ENCODE assay signal across 9 cellular contexts in genomic region chr13:77751513-77752456, GRCh38. TPM values are rescaled to one million over a fixed set of nuclear protein-coding genes. Genes with fewer than 3 reads are reported as not detected.
A peak's percentile ranks its signal among the peaks of the same experiment; 100 is the strongest.
DNase-seq lines count a peak whose midpoint lies in the region; ATAC-seq, FAIRE-seq and TF ChIP-seq lines count a peak whose summit lies in the region.
"Had no signal": no experiment of that assay in that cellular context is flagged by ENCODE, and none has a peak within 500 bp of the region (broad histone marks: within the 10 kb centered on the region; RNA-seq: fewer than 3 reads in every experiment).

No MANE protein-coding gene starts in this region.

- H3K27me3 ChIP-seq in ascending aorta (no peaks in the 10 kb centered on the region), gastrocnemius medialis (no peaks in the 10 kb centered on the region)
- H3K27me3 ChIP-seq: BLaER1 had no signal

- in situ Hi-C loops in gastrocnemius medialis (cut with MboI; ENCODE audit: low sequenced_read_pairs in 4 of 4): loop anchor here in 2 of 4 donors (10.0 to 25.0 kb wide), 2 partner anchors 257 to 264 kb away; no protein-coding TSS in a partner anchor

- TF ChIP-seq CTCF in ascending aorta (IDR thresholded peaks at IDR 0.05) (peak; percentile 36 to 81 (median 63)), gastrocnemius medialis (IDR thresholded peaks at IDR 0.05 in 4 of 5, conservative IDR thresholded peaks at IDR 0.05 in 1 of 5) (peak; percentile 33 to 78 (median 52))

- intact Hi-C loops in ascending aorta (cut with DNase I) (loop anchor here (10.0 kb wide), 2 partner anchors 157 to 247 kb away; no protein-coding TSS in a partner anchor), gastrocnemius medialis (cut with DNase I; ENCODE audit: low total_unique reads) (loop anchor here (5.0 kb wide), 1 partner anchor 259 kb away; no protein-coding TSS in a partner anchor)

- H3K9me3 ChIP-seq in ascending aorta: no peaks in the 10 kb centered on the region
- H3K9me3 ChIP-seq in gastrocnemius medialis: no peaks in the 10 kb centered on the region
- H3K9me3 ChIP-seq: BLaER1 had no signal

- no peaks in the 10 kb centered on the region for H3K4me1 ChIP-seq in ascending aorta
- no peaks in the 10 kb centered on the region for H3K4me1 ChIP-seq in gastrocnemius medialis

- H3K36me3 ChIP-seq in ascending aorta (peaks cover 0 to 11% of the 10 kb centered on the region in 2 donors), gastrocnemius medialis (no peaks in the 10 kb centered on the region)

- DNase-seq in NCI-H1436 (lab: John Stamatoyannopoulos, UW) (peak; percentile 9), NCI-H1436 treated with DMSO at 0.1 percent for 48 hours (lab: John Stamatoyannopoulos, UW) (no peak), HTR-8/SVneo (ENCODE audit: insufficient read length, low spot score) (peak; percentile 15), RPMI7951 (ENCODE audit: low read depth) (peak; percentile 16), ascending aorta (ENCODE audit: low spot score in 2 of 2) (no peak), hepatic stellate cell (ENCODE audit: low spot score) (peak; percentile 4), gastrocnemius medialis (no peak)

- H3K27ac ChIP-seq in ascending aorta: no peak overlapping the region
- no peak overlapping the region for H3K27ac ChIP-seq in gastrocnemius medialis
- H3K27ac ChIP-seq: BLaER1 had no signal

- no peak for FAIRE-seq in HTR-8/SVneo (lab: Jason Lieb, UNC)

- ATAC-seq in GM21528 (IDR thresholded peaks at IDR 0.05; ENCODE audit: low FRiP score, unreplicated experiment) (peak; percentile 81), gastrocnemius medialis (peak; percentile 58 to 68)

- no peak overlapping the region for H3K4me3 ChIP-seq in ascending aorta
- no peak overlapping the region for H3K4me3 ChIP-seq in gastrocnemius medialis
- H3K4me3 ChIP-seq: BLaER1 had no signal

- no peak for TF ChIP-seq POLR2A in gastrocnemius medialis (IDR thresholded peaks at IDR 0.05)

RNA-seq across cellular contexts. Expression of gene SLAIN1, which starts 54.3 kb away (rescaled TPM):
- total RNA-seq in RPMI7951 (2014; rRNA removed; shearing (Covaris generic)): not detected in 2 replicates
- total RNA-seq in ascending aorta: 7.1 TPM
- total RNA-seq in gastrocnemius medialis: 10 to 100 TPM in 2 of 4 donors, 1 to 10 TPM in 2; 3.2 to 17.5 (median 9.9) TPM

Comparison
In these comparisons a context has a peak if more than half of its experiments do, and no peak if none do; other contexts are left out.
1. DNase-seq: peak in NCI-H1436 (single experiment), HTR-8/SVneo (single experiment), RPMI7951 (single experiment) and hepatic stellate cell (single experiment); none in NCI-H1436 treated with DMSO at 0.1 percent for 48 hours (single experiment), ascending aorta (0 of 2) and gastrocnemius medialis (0 of 2).